In the genomic region with DNA sequence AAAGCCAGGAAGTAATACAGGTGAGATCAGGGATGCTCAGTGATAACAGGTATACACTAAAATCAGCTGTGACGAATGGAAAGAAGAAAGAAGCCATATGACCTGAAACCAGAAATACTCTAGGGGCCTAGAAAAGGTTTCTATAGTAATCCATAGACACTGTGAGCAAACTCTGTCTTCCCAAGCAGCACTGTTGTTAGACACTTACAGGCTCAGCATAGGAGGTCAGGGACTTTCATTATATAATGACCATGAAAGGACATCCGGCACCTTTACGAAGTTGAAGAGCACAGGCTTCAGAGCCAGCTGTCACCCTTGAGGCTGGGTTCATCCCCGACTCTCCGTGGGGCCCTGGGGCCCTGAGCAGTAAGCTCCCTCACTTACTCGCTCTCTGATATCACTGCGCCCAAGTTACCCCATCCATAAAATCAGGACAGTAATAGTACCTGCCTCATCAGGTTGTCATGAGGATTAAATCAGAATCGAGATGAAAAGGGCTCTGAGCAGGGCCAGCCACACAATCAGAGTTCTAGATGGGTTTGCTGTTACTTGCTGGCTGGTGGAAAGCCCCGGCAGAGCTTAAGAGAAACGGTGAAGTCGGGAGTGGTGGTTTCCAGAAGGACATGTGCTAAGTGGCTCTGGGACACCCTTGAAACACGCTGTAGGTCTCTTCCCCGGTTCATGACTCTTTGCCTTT, we compare ENCODE assay signal across 1 cellular context.
A peak's percentile ranks its signal among the peaks of the same experiment; 100 is the strongest.
TF ChIP-seq lines count a peak whose summit lies in the region.

No MANE protein-coding gene starts in this region.

TF ChIP-seq in GM12878, 131 proteins besides CTCF, POLR2A, EP300 and RAD21 (continued from another document):
- TF ChIP-seq, protein P1, sequence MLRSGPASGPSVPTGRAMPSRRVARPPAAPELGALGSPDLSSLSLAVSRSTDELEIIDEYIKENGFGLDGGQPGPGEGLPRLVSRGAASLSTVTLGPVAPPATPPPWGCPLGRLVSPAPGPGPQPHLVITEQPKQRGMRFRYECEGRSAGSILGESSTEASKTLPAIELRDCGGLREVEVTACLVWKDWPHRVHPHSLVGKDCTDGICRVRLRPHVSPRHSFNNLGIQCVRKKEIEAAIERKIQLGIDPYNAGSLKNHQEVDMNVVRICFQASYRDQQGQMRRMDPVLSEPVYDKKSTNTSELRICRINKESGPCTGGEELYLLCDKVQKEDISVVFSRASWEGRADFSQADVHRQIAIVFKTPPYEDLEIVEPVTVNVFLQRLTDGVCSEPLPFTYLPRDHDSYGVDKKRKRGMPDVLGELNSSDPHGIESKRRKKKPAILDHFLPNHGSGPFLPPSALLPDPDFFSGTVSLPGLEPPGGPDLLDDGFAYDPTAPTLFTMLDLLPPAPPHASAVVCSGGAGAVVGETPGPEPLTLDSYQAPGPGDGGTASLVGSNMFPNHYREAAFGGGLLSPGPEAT (IDR thresholded peaks at IDR 0.05; ENCODE audit: low read depth), result peak; percentile 87
- TF ChIP-seq STAT3 (IDR thresholded peaks at IDR 0.05; ENCODE audit: low read depth, low read length) (no peak), CREB1 (IDR thresholded peaks at IDR 0.05; ENCODE audit: low read depth) (no peak), CHD4 (IDR thresholded peaks at IDR 0.05) (no peak), ZZZ3 (IDR thresholded peaks at IDR 0.05; ENCODE audit: control insufficient read depth, insufficient read length, low read depth) (no peak), ZNF217 (IDR thresholded peaks at IDR 0.05) (no peak), RCOR1 (conservative IDR thresholded peaks at IDR 0.05; ENCODE audit: low read depth, low read length) (no peak), SREBF2 (IDR thresholded peaks at IDR 0.05; ENCODE audit: low read length) (no peak), WRNIP1 (IDR thresholded peaks at IDR 0.05; ENCODE audit: borderline replicate concordance, low read depth, low read length) (no peak), ASH2L (IDR thresholded peaks at IDR 0.05; ENCODE audit: borderline replicate concordance, low read depth) (no peak), GABPA (IDR thresholded peaks at IDR 0.05; ENCODE audit: low read depth) (no peak), ZNF384 (IDR thresholded peaks at IDR 0.05; ENCODE audit: borderline replicate concordance, low read depth, low read length) (no peak), HDAC6 (IDR thresholded peaks at IDR 0.05; ENCODE audit: unreplicated experiment) (no peak), ATF7 (IDR thresholded peaks at IDR 0.05; ENCODE audit: low read depth) (0 out of 2 replicates have a peak, but pooled peaks have one; percentile 16), MEF2A (IDR thresholded peaks at IDR 0.05; ENCODE audit: insufficient read depth, low read depth, low read length) (no peak), PAX5 (IDR thresholded peaks at IDR 0.05; ENCODE audit: borderline replicate concordance, low read depth, low read length) (no peak), RBBP5 (conservative IDR thresholded peaks at IDR 0.05) (no peak), NRF1 (conservative IDR thresholded peaks at IDR 0.05; ENCODE audit: low read depth, low read length) (no peak), ESRRA (IDR thresholded peaks at IDR 0.05; ENCODE audit: low read length) (no peak), DPF2 (IDR thresholded peaks at IDR 0.05) (0 out of 2 replicates have a peak, but pooled peaks have one; percentile 8), MYB (IDR thresholded peaks at IDR 0.05; ENCODE audit: borderline replicate concordance, low read depth, low read length) (no peak), NR2F1 (conservative IDR thresholded peaks at IDR 0.05) (0 out of 2 replicates have a peak, but pooled peaks have one; percentile 11)
- TF ChIP-seq, protein P2, sequence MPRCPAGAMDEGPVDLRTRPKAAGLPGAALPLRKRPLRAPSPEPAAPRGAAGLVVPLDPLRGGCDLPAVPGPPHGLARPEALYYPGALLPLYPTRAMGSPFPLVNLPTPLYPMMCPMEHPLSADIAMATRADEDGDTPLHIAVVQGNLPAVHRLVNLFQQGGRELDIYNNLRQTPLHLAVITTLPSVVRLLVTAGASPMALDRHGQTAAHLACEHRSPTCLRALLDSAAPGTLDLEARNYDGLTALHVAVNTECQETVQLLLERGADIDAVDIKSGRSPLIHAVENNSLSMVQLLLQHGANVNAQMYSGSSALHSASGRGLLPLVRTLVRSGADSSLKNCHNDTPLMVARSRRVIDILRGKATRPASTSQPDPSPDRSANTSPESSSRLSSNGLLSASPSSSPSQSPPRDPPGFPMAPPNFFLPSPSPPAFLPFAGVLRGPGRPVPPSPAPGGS (IDR thresholded peaks at IDR 0.05; ENCODE audit: borderline replicate concordance, insufficient read depth, low read depth, low read length, poor library complexity, severe bottlenecking), result no peak
- TF ChIP-seq, protein P3, sequence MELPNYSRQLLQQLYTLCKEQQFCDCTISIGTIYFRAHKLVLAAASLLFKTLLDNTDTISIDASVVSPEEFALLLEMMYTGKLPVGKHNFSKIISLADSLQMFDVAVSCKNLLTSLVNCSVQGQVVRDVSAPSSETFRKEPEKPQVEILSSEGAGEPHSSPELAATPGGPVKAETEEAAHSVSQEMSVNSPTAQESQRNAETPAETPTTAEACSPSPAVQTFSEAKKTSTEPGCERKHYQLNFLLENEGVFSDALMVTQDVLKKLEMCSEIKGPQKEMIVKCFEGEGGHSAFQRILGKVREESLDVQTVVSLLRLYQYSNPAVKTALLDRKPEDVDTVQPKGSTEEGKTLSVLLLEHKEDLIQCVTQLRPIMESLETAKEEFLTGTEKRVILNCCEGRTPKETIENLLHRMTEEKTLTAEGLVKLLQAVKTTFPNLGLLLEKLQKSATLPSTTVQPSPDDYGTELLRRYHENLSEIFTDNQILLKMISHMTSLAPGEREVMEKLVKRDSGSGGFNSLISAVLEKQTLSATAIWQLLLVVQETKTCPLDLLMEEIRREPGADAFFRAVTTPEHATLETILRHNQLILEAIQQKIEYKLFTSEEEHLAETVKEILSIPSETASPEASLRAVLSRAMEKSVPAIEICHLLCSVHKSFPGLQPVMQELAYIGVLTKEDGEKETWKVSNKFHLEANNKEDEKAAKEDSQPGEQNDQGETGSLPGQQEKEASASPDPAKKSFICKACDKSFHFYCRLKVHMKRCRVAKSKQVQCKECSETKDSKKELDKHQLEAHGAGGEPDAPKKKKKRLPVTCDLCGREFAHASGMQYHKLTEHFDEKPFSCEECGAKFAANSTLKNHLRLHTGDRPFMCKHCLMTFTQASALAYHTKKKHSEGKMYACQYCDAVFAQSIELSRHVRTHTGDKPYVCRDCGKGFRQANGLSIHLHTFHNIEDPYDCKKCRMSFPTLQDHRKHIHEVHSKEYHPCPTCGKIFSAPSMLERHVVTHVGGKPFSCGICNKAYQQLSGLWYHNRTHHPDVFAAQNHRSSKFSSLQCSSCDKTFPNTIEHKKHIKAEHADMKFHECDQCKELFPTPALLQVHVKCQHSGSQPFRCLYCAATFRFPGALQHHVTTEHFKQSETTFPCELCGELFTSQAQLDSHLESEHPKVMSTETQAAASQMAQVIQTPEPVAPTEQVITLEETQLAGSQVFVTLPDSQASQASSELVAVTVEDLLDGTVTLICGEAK (IDR thresholded peaks at IDR 0.05; ENCODE audit: borderline replicate concordance), result no peak
- TF ChIP-seq, protein P4, sequence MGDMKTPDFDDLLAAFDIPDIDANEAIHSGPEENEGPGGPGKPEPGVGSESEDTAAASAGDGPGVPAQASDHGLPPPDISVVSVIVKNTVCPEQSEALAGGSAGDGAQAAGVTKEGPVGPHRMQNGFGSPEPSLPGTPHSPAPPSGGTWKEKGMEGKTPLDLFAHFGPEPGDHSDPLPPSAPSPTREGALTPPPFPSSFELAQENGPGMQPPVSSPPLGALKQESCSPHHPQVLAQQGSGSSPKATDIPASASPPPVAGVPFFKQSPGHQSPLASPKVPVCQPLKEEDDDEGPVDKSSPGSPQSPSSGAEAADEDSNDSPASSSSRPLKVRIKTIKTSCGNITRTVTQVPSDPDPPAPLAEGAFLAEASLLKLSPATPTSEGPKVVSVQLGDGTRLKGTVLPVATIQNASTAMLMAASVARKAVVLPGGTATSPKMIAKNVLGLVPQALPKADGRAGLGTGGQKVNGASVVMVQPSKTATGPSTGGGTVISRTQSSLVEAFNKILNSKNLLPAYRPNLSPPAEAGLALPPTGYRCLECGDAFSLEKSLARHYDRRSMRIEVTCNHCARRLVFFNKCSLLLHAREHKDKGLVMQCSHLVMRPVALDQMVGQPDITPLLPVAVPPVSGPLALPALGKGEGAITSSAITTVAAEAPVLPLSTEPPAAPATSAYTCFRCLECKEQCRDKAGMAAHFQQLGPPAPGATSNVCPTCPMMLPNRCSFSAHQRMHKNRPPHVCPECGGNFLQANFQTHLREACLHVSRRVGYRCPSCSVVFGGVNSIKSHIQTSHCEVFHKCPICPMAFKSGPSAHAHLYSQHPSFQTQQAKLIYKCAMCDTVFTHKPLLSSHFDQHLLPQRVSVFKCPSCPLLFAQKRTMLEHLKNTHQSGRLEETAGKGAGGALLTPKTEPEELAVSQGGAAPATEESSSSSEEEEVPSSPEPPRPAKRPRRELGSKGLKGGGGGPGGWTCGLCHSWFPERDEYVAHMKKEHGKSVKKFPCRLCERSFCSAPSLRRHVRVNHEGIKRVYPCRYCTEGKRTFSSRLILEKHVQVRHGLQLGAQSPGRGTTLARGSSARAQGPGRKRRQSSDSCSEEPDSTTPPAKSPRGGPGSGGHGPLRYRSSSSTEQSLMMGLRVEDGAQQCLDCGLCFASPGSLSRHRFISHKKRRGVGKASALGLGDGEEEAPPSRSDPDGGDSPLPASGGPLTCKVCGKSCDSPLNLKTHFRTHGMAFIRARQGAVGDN (IDR thresholded peaks at IDR 0.05), result peak; percentile 49; the same call in 1 of the 2 replicates
